ENCODE assay signal across 16 cellular contexts in the genomic region with DNA sequence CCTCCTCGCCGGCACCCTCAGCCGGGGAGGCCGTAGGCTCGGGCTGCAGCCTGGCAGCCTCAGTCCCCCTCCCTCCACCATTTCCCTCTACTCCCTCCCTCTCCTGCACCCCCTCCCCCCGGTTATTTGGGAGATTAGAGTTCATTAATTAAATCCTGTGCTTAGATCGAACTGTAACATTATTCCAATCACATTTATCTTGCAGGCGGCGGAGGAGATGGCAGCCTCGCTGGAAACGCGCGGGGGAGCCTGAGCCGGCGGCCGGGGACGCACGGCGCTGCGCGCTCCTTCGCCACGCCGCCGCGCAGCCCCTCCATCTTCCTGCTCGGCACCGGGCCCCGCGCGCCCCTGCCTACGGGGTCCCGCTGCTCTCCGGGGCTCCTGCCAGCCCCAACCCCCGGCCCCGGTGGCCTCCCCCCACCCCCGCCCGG. TPM values are rescaled to one million over a fixed set of nuclear protein-coding genes. Genes with fewer than 3 reads are reported as not detected.
A peak's percentile ranks its signal among the peaks of the same experiment; 100 is the strongest.
DNase-seq lines count a peak whose midpoint lies in the region; ATAC-seq and TF ChIP-seq lines count a peak whose summit lies in the region.
"Had no signal": no experiment of that assay in that cellular context is flagged by ENCODE, and none has a peak within 500 bp of the region (broad histone marks: within the 10 kb centered on the region; RNA-seq: fewer than 3 reads in every experiment).

A gene with protein sequence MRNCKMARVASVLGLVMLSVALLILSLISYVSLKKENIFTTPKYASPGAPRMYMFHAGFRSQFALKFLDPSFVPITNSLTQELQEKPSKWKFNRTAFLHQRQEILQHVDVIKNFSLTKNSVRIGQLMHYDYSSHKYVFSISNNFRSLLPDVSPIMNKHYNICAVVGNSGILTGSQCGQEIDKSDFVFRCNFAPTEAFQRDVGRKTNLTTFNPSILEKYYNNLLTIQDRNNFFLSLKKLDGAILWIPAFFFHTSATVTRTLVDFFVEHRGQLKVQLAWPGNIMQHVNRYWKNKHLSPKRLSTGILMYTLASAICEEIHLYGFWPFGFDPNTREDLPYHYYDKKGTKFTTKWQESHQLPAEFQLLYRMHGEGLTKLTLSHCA (plus strand): TSS at position 287 of the 431 bp plus-strand sequence. CDS start 290 bp downstream, outside the sequence.

- H3K4me1 ChIP-seq in iPS DF 6.9 (ENCODE audit: control insufficient read depth, insufficient read depth, low read length), result no peaks in the 10 kb centered on the region
- H3K4me1 ChIP-seq: prostate gland, vagina had no signal

- peaks cover 4 to 10% of the 10 kb centered on the region in 2 donors for H3K4me1 Mint-ChIP-seq in stimulated activated naive B cell treated with anti-CD40 and anti-IgM and Interleukin-4, amounts not matched to agents 10 μg/mL and 1 μg/mL and 100 μg/mL, for 72 hours
- H3K4me1 Mint-ChIP-seq in activated CD4-positive, alpha-beta memory T cell treated with anti-CD3 and anti-CD28 coated beads for 36 hours (ENCODE audit: low read depth), result no peaks in the 10 kb centered on the region
- H3K4me1 Mint-ChIP-seq: immature natural killer cell had no signal

- H3K27me3 Mint-ChIP-seq in stimulated activated naive B cell treated with anti-CD40 and anti-IgM and Interleukin-4, amounts not matched to agents 10 μg/mL and 1 μg/mL and 100 μg/mL, for 72 hours, result peaks cover 58 to 80% of the 10 kb centered on the region in 2 donors
- peaks cover 32% of the 10 kb centered on the region for H3K27me3 Mint-ChIP-seq in activated CD4-positive, alpha-beta memory T cell treated with anti-CD3 and anti-CD28 coated beads for 36 hours

- no peak for TF ChIP-seq CTCF in GM10248 (IDR thresholded peaks at IDR 0.05; ENCODE audit: control extremely low read depth, extremely low read depth, low read depth, missing control alignments)

- ATAC-seq in stimulated activated naive B cell treated with anti-CD40 and anti-IgM and Interleukin-4, amounts not matched to agents 10 μg/mL and 1 μg/mL and 100 μg/mL, for 72 hours (replicated peaks), result no peak

- peak within 1 kb of the TSS; percentile 5 for H3K27ac Mint-ChIP-seq in stimulated activated naive B cell treated with anti-CD40 and anti-IgM and Interleukin-4, amounts not matched to agents 10 μg/mL and 1 μg/mL and 100 μg/mL, for 72 hours
- H3K27ac Mint-ChIP-seq in activated CD4-positive, alpha-beta memory T cell treated with anti-CD3 and anti-CD28 coated beads for 36 hours, result no peak within 1 kb of the TSS
- H3K27ac Mint-ChIP-seq: immature natural killer cell had no signal

- H3K27me3 ChIP-seq in iPS DF 6.9 (ENCODE audit: control insufficient read depth, insufficient read depth, low read length), result no peaks in the 10 kb centered on the region
- H3K27me3 ChIP-seq: vagina had no signal

- CTCF ChIA-PET in GM10248 (lab: Yijun Ruan, JAX), result no interaction called here
- CTCF ChIA-PET in activated CD4-positive, alpha-beta memory T cell treated with anti-CD3 and anti-CD28 coated beads for 36 hours (lab: Charles Lee), result no interaction called here

- no CpG with 5 or more reads among the region's 38 CpGs for WGBS in iPS DF 6.9 (ENCODE audit: insufficient coverage, insufficient read length)

- peak within 1 kb of the TSS; percentile 67 for H3K4me3 ChIP-seq in iPS DF 6.9 (ENCODE audit: low read length)
- H3K4me3 ChIP-seq: esophagus squamous epithelium, prostate gland, vagina had no signal

- intact Hi-C loops in activated CD4-positive, alpha-beta memory T cell treated with anti-CD3 and anti-CD28 coated beads for 36 hours (cut with micrococcal nuclease), result loop anchor here (5.0 kb wide), 1 partner anchor 85 kb away; a partner anchor contains a TSS

- no peaks in the 10 kb centered on the region for H3K36me3 ChIP-seq in iPS DF 6.9 (ENCODE audit: control insufficient read depth, insufficient read depth, low read length)
- H3K36me3 ChIP-seq: esophagus squamous epithelium, prostate gland, vagina had no signal

- peaks cover 6 to 11% of the 10 kb centered on the region in 2 donors for H3K9me3 Mint-ChIP-seq in stimulated activated naive B cell treated with anti-CD40 and anti-IgM and Interleukin-4, amounts not matched to agents 10 μg/mL and 1 μg/mL and 100 μg/mL, for 72 hours
- peaks cover 2% of the 10 kb centered on the region for H3K9me3 Mint-ChIP-seq in activated CD4-positive, alpha-beta memory T cell treated with anti-CD3 and anti-CD28 coated beads for 36 hours

- H3K4me3 Mint-ChIP-seq in stimulated activated naive B cell treated with anti-CD40 and anti-IgM and Interleukin-4, amounts not matched to agents 10 μg/mL and 1 μg/mL and 100 μg/mL, for 72 hours, result peak within 1 kb of the TSS in 1 of 2 donors; percentile 66
- H3K4me3 Mint-ChIP-seq in activated CD4-positive, alpha-beta memory T cell treated with anti-CD3 and anti-CD28 coated beads for 36 hours, result no peak within 1 kb of the TSS
- H3K4me3 Mint-ChIP-seq: immature natural killer cell had no signal

- H3K9me3 ChIP-seq in iPS DF 6.9 (ENCODE audit: control insufficient read depth, insufficient read depth, low read length), result no peaks in the 10 kb centered on the region
- H3K9me3 ChIP-seq: prostate gland, vagina had no signal

- peaks cover 7% of the 10 kb centered on the region in 2 donors for H3K36me3 Mint-ChIP-seq in stimulated activated naive B cell treated with anti-CD40 and anti-IgM and Interleukin-4, amounts not matched to agents 10 μg/mL and 1 μg/mL and 100 μg/mL, for 72 hours
- no peaks in the 10 kb centered on the region for H3K36me3 Mint-ChIP-seq in activated CD4-positive, alpha-beta memory T cell treated with anti-CD3 and anti-CD28 coated beads for 36 hours

- DNase-seq in NCI-H524 (lab: John Stamatoyannopoulos, UW) (peak; percentile 3 to 38), NCI-H524 treated with DMSO at 0.1 percent for 48 hours (lab: John Stamatoyannopoulos, UW) (no peak), NCI-H82 treated with DMSO at 0.1 percent for 48 hours (lab: John Stamatoyannopoulos, UW; ENCODE audit: unreplicated experiment) (peak; percentile 59), iPS DF 6.9 (ENCODE audit: low read depth, low spot score) (no peak), GM10248 (ENCODE audit: extremely low spot score) (no peak), NCI-H1048 (lab: John Stamatoyannopoulos, UW) (no peak)
- DNase-seq in stimulated activated naive B cell treated with anti-CD40 and anti-IgM and Interleukin-4, amounts not matched to agents 10 μg/mL and 1 μg/mL and 100 μg/mL, for 72 hours, result no peak
- DNase-seq in activated CD4-positive, alpha-beta memory T cell treated with anti-CD3 and anti-CD28 coated beads for 36 hours, result no peak
- DNase-seq: esophagus squamous epithelium; immature natural killer cell; KBM-7; midbrain; NCI-H446 treated with DMSO at 0.1 percent for 48 hours; stimulated activated CD4-positive, alpha-beta T cell treated with anti-CD3 and anti-CD28 coated beads, Interleukin-1b, Interleukin-23, amount 100 ng/mL, for 48 hours had no signal

- no peak within 1 kb of the TSS for H3K27ac ChIP-seq in iPS DF 6.9 (ENCODE audit: low read length)
- H3K27ac ChIP-seq: esophagus squamous epithelium, prostate gland, vagina had no signal

- POLR2A ChIA-PET in GM10248 (lab: Yijun Ruan, JAX), result no interaction called here
- POLR2A ChIA-PET in activated CD4-positive, alpha-beta memory T cell treated with anti-CD3 and anti-CD28 coated beads for 36 hours (lab: Charles Lee), result no interaction called here

RNA-seq across cellular contexts. Expression of the gene that starts here (rescaled TPM):
- not detected for total RNA-seq in activated CD4-positive, alpha-beta memory T cell treated with anti-CD3 and anti-CD28 coated beads for 36 hours
- total RNA-seq: esophagus squamous epithelium had no signal

Comparison
In these comparisons a context has a peak if more than half of its experiments do, and no peak if none do; other contexts are left out.
1. DNase-seq: peak in NCI-H524 (2 of 2) and NCI-H82 treated with DMSO at 0.1 percent for 48 hours (single experiment); none in NCI-H524 treated with DMSO at 0.1 percent for 48 hours (single experiment), iPS DF 6.9 (single experiment), stimulated activated naive B cell treated with anti-CD40 and anti-IgM and Interleukin-4, amounts not matched to agents 10 μg/mL and 1 μg/mL and 100 μg/mL, for 72 hours (single experiment), GM10248 (single experiment), NCI-H1048 (single experiment) and activated CD4-positive, alpha-beta memory T cell treated with anti-CD3 and anti-CD28 coated beads for 36 hours (single experiment).